11 cellular contexts compared by ENCODE assay signal in the genomic region with DNA sequence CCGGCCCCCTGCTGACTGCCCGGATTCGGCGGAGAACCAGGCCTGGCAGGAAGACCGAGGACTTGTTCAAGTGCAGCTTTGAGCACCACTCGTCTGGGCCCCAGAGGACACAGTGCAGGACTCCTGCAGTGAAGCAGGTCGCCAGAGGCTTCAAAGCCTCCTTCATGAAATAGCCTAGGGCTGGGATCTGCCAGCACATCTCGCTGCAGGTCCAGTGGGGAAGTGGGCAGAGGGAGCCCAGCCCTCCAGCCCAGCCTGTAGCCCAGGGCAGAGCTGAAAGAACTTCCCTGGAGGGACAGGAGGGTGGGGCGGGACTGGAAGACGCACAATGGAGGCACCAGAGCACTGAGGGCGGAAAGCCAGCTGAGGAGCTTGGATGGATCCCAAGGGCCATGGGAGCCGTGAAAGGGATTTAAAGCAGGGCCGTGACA. TPM values are rescaled to one million over a fixed set of nuclear protein-coding genes. Genes with fewer than 3 reads are reported as not detected.
DNase-seq lines count a peak whose midpoint lies in the region; ATAC-seq and TF ChIP-seq lines count a peak whose summit lies in the region.
"Had no signal": no experiment of that assay in that cellular context is flagged by ENCODE, and none has a peak within 500 bp of the region (broad histone marks: within the 10 kb centered on the region; RNA-seq: fewer than 3 reads in every experiment).

No MANE protein-coding gene starts in this region.

- no peak overlapping the region for H3K4me2 ChIP-seq in hepatocyte
- no peak overlapping the region for H3K4me2 ChIP-seq in smooth muscle cell
- H3K4me2 ChIP-seq: BLaER1 treated with 17β-estradiol and CSF1 and Interleukin-3, amounts not matched to agents 10 nM and 100 nM had no signal

- H3K4me1 ChIP-seq in HEK293 (ENCODE audit: control insufficient read depth, insufficient read depth, low read length), result no peaks in the 10 kb centered on the region
- H3K4me1 ChIP-seq in hepatocyte (ENCODE audit: insufficient read depth), result no peaks in the 10 kb centered on the region
- H3K4me1 ChIP-seq in smooth muscle cell (ENCODE audit: low read depth), result no peaks in the 10 kb centered on the region
- H3K4me1 ChIP-seq: psoas muscle had no signal

- H3K79me2 ChIP-seq in hepatocyte (no peaks in the 10 kb centered on the region), smooth muscle cell (ENCODE audit: low read depth) (no peaks in the 10 kb centered on the region)

- peaks cover 0 to 45% of the 10 kb centered on the region in 2 experiments; a peak in 1 of 3 replicates for H3K36me3 ChIP-seq in HEK293 (ENCODE audit: control insufficient read depth in 2 of 2, insufficient read depth in 1 of 2, low read length in 2 of 2)
- no peaks in the 10 kb centered on the region for H3K36me3 ChIP-seq in hepatocyte (replicated peaks; ENCODE audit: insufficient read depth, low read depth)
- no peaks in the 10 kb centered on the region for H3K36me3 ChIP-seq in smooth muscle cell (ENCODE audit: low read depth)

- POLR2A ChIA-PET in HEK293 (lab: Yijun Ruan, JAX), result no interaction called here

- ATAC-seq in sciatic nerve, result peak; percentile 33
- ATAC-seq in GM19023 (IDR thresholded peaks at IDR 0.05; ENCODE audit: unreplicated experiment), result no peak
- ATAC-seq: psoas muscle had no signal

- CTCF ChIA-PET in HEK293 (lab: Yijun Ruan, JAX), result no interaction called here

- H3K9me3 ChIP-seq in HEK293 (ENCODE audit: control insufficient read depth, insufficient read depth, low read depth, low read length), result no peaks in the 10 kb centered on the region
- no peaks in the 10 kb centered on the region for H3K9me3 ChIP-seq in hepatocyte (ENCODE audit: low read depth)
- H3K9me3 ChIP-seq in smooth muscle cell (replicated peaks; ENCODE audit: low read depth), result no peaks in the 10 kb centered on the region
- H3K9me3 ChIP-seq: BLaER1 treated with 17β-estradiol and CSF1 and Interleukin-3, amounts not matched to agents 10 nM and 100 nM; psoas muscle had no signal

- H4K20me1 ChIP-seq in hepatocyte (ENCODE audit: insufficient read depth, poor library complexity, severe bottlenecking) (no peaks in the 10 kb centered on the region), smooth muscle cell (ENCODE audit: low read depth) (no peaks in the 10 kb centered on the region)

- peak; percentile 13 for DNase-seq in astrocyte of the hippocampus (ENCODE audit: low read depth, low spot score)
- DNase-seq in hepatocyte (ENCODE audit: low spot score), result peak; percentile 8
- no peak for DNase-seq in sciatic nerve (ENCODE audit: low spot score)
- no peak for DNase-seq in HUDEP-2 (lab: John Stamatoyannopoulos, UW; ENCODE audit: unreplicated experiment in 76 of 76)
- no peak for DNase-seq in smooth muscle cell (lab: John Stamatoyannopoulos, UW; ENCODE audit: unreplicated experiment)
- DNase-seq: NCI-H1092 treated with DMSO at 0.1 percent for 48 hours; psoas muscle; stimulated activated CD4-positive, alpha-beta T cell treated with anti-CD3 and anti-CD28 coated beads, Interleukin-2, amount 100 ng/mL, for 48 hours had no signal

- no peak for TF ChIP-seq CTCF in HEK293 (tag by site-specific recombination; IDR thresholded peaks at IDR 0.05)
- no peak for TF ChIP-seq CTCF in hepatocyte (IDR thresholded peaks at IDR 0.05; ENCODE audit: poor library complexity)
- TF ChIP-seq CTCF in smooth muscle cell (IDR thresholded peaks at IDR 0.05; ENCODE audit: borderline replicate concordance, insufficient read depth, poor library complexity, severe bottlenecking), result no peak

- H2AFZ ChIP-seq in hepatocyte (no peak overlapping the region), smooth muscle cell (ENCODE audit: low read depth) (no peak overlapping the region)

- 83% methylated on average over 13 of the region's 13 CpGs for WGBS in hepatocyte (ENCODE audit: low lambda C conversion rate, missing lambda C conversion rate)
- 75% methylated on average over 12 of the region's 13 CpGs for WGBS in smooth muscle cell (ENCODE audit: low lambda C conversion rate)

- no peaks in the 10 kb centered on the region for H3K9me2 ChIP-seq in hepatocyte (replicated peaks; ENCODE audit: insufficient read depth)

- no peak overlapping the region for H3K4me3 ChIP-seq in HEK293 (ENCODE audit: low read depth, low read length)
- no peak overlapping the region for H3K4me3 ChIP-seq in hepatocyte
- H3K4me3 ChIP-seq in smooth muscle cell, result no peak overlapping the region
- H3K4me3 ChIP-seq: BLaER1 treated with 17β-estradiol and CSF1 and Interleukin-3, amounts not matched to agents 10 nM and 100 nM; psoas muscle had no signal

- H3K27me3 ChIP-seq in hepatocyte, result no peaks in the 10 kb centered on the region
- H3K27me3 ChIP-seq in smooth muscle cell (ENCODE audit: low read depth), result no peaks in the 10 kb centered on the region

- no peak overlapping the region for H3K9ac ChIP-seq in smooth muscle cell (ENCODE audit: low read depth)
- H3K9ac ChIP-seq: BLaER1 treated with 17β-estradiol and CSF1 and Interleukin-3, amounts not matched to agents 10 nM and 100 nM had no signal

- no peaks in the 10 kb centered on the region for H3F3A ChIP-seq in smooth muscle cell (ENCODE audit: low read depth)

- intact Hi-C loops in sciatic nerve (cut with DNase I), result no loop called here

- H3K27ac ChIP-seq in HEK293 (ENCODE audit: extremely low read depth, low read depth, low read length) (no peak overlapping the region), hepatocyte (no peak overlapping the region), smooth muscle cell (ENCODE audit: low read depth) (no peak overlapping the region)
- H3K27ac ChIP-seq: BLaER1 treated with 17β-estradiol and CSF1 and Interleukin-3, amounts not matched to agents 10 nM and 100 nM; psoas muscle had no signal

TF ChIP-seq in HEK293, 187 proteins besides CTCF, POLR2A, EP300 and RAD21:
- TF ChIP-seq, protein P1, sequence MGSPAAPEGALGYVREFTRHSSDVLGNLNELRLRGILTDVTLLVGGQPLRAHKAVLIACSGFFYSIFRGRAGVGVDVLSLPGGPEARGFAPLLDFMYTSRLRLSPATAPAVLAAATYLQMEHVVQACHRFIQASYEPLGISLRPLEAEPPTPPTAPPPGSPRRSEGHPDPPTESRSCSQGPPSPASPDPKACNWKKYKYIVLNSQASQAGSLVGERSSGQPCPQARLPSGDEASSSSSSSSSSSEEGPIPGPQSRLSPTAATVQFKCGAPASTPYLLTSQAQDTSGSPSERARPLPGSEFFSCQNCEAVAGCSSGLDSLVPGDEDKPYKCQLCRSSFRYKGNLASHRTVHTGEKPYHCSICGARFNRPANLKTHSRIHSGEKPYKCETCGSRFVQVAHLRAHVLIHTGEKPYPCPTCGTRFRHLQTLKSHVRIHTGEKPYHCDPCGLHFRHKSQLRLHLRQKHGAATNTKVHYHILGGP (tag by site-specific recombination; IDR thresholded peaks at IDR 0.05), result no peak
- TF ChIP-seq KLF17 (tag by site-specific recombination; IDR thresholded peaks at IDR 0.05), result 0 out of 2 replicates have a peak, but pooled peaks have one; percentile 4
- TF ChIP-seq ZNF510 (tag by site-specific recombination; IDR thresholded peaks at IDR 0.05; ENCODE audit: insufficient replicate concordance), result no peak
- TF ChIP-seq KLF8 (tag by site-specific recombination; IDR thresholded peaks at IDR 0.05), result no peak
TF ChIP-seq in HEK293: peak in this region for 1.

RNA-seq across cellular contexts. Expression of gene ATP6V0E2, which starts 7.1 kb away (rescaled TPM):
- total RNA-seq in hepatocyte (11.6 and 13.6 TPM in 2 replicates), sciatic nerve (34.8 TPM), smooth muscle cell (1.3 and 4.6 TPM in 2 replicates)
- polyA plus RNA-seq in hepatocyte (25.6 and 28.1 TPM in 2 replicates), smooth muscle cell (4.6 and 20.0 TPM in 2 replicates)

RNA-seq across cellular contexts. Expression of gene ZNF862, which starts 42.7 kb away (rescaled TPM):
- total RNA-seq in hepatocyte (7.9 and 9.2 TPM in 2 replicates), sciatic nerve (34.1 TPM), smooth muscle cell (10.2 and 10.6 TPM in 2 replicates)
- polyA plus RNA-seq in hepatocyte (3.0 and 3.5 TPM in 2 replicates), smooth muscle cell (3.2 and 5.4 TPM in 2 replicates)

Comparison
In these comparisons a context has a peak if more than half of its experiments do, and no peak if none do; other contexts are left out.
1. DNase-seq: peak in astrocyte of the hippocampus (single experiment) and hepatocyte (single experiment); none in sciatic nerve (single experiment), HUDEP-2 (0 of 76) and smooth muscle cell (single experiment).